In the genomic region with DNA sequence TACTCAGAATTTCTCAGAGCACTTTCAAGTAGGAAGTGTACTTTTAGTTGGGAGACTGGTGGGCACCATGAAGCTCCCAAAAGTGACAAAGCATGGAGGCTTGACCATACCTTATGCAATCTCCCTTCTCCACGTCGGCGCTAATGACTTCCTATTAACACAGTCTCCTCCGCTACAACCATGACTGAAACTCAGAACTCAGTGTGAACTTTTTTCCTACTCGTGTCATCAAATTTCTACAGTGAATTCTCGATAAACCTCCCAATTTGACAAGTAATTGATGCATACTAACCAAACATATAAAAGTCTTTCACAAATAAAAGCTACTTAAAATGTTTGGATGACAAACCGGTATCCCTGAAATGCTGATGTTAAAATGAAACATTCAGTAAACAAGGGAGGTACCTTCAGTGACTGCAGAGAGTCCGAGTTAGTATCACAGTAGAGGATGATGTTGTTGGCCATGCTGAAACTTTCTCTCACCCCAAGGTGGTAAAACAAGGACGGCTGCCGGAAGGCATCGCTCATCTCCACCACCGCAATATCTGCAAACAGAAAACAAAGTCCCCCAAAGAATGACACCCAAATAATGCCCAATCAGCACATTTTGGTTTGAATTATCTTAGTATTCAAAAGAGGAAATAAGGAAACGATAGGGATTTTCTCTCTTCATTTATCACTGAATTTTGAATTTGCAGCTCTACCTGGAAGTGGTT, we compare ENCODE assay signal across 9 cellular contexts.
DNase-seq lines count a peak whose midpoint lies in the region; ATAC-seq and TF ChIP-seq lines count a peak whose summit lies in the region.
"Had no signal": no experiment of that assay in that cellular context is flagged by ENCODE, and none has a peak within 500 bp of the region (broad histone marks: within the 10 kb centered on the region; RNA-seq: fewer than 3 reads in every experiment).

No MANE protein-coding gene starts in this region.

- H3K4me3 ChIP-seq in mucosa of descending colon = no peak overlapping the region
- H3K4me3 ChIP-seq: breast epithelium had no signal

- no peak for DNase-seq in stimulated activated naive CD8-positive, alpha-beta T cell treated with anti-CD3 and anti-CD28 coated beads, Interleukin-15, amount 100 ng/mL, for 72 hours
- DNase-seq in NOMO-1 treated with dmso at 0.1 percent for 144 hours (lab: John Stamatoyannopoulos, UW; ENCODE audit: unreplicated experiment) (peak; percentile 61), mucosa of descending colon (no peak), putamen (ENCODE audit: low spot score) (no peak), Right ventricle myocardium superior (no peak)
- no peak for DNase-seq in activated T-cell treated with anti-CD3 and anti-CD28 coated beads, Interleukin-2, amount 50 U/mL, for 72 hours

- H3K4me1 ChIP-seq in mucosa of descending colon (ENCODE audit: low read depth) = peaks cover 19% of the 10 kb centered on the region
- H3K4me1 ChIP-seq: breast epithelium had no signal

- no peaks in the 10 kb centered on the region for H3K9me3 Mint-ChIP-seq in stimulated activated naive CD8-positive, alpha-beta T cell treated with anti-CD3 and anti-CD28 coated beads, Interleukin-15, Interleukin-2, amounts not matched to agents 100 ng/mL and 50 ng/mL, for 24 hours
- no peaks in the 10 kb centered on the region for H3K9me3 Mint-ChIP-seq in stimulated activated naive CD8-positive, alpha-beta T cell treated with anti-CD3 and anti-CD28 coated beads, Interleukin-15, amount 100 ng/mL, for 72 hours
- H3K9me3 Mint-ChIP-seq in activated T-cell treated with anti-CD3 and anti-CD28 coated beads, Interleukin-2, amount 50 U/mL, for 72 hours = no peaks in the 10 kb centered on the region

- H3K4me3 Mint-ChIP-seq in stimulated activated naive CD8-positive, alpha-beta T cell treated with anti-CD3 and anti-CD28 coated beads, Interleukin-15, Interleukin-2, amounts not matched to agents 100 ng/mL and 50 ng/mL, for 24 hours = peak overlapping the region; percentile 11
- H3K4me3 Mint-ChIP-seq in stimulated activated naive CD8-positive, alpha-beta T cell treated with anti-CD3 and anti-CD28 coated beads, Interleukin-15, amount 100 ng/mL, for 72 hours = no peak overlapping the region
- H3K4me3 Mint-ChIP-seq in activated T-cell treated with anti-CD3 and anti-CD28 coated beads, Interleukin-2, amount 50 U/mL, for 72 hours = peak overlapping the region in 1 of 2 donors; percentile 61

- H3K36me3 Mint-ChIP-seq in stimulated activated naive CD8-positive, alpha-beta T cell treated with anti-CD3 and anti-CD28 coated beads, Interleukin-15, Interleukin-2, amounts not matched to agents 100 ng/mL and 50 ng/mL, for 24 hours (ENCODE audit: low read depth) = peaks cover 13% of the 10 kb centered on the region
- peaks cover 0 to 5% of the 10 kb centered on the region in 2 donors for H3K36me3 Mint-ChIP-seq in activated T-cell treated with anti-CD3 and anti-CD28 coated beads, Interleukin-2, amount 50 U/mL, for 72 hours (ENCODE audit: insufficient read depth in 2 of 2)

- H3K9me3 ChIP-seq in mucosa of descending colon = no peaks in the 10 kb centered on the region

- H3K36me3 ChIP-seq in mucosa of descending colon (ENCODE audit: low read depth) = no peaks in the 10 kb centered on the region
- H3K36me3 ChIP-seq: breast epithelium had no signal

- no peak for ATAC-seq in stimulated activated naive CD8-positive, alpha-beta T cell treated with anti-CD3 and anti-CD28 coated beads, Interleukin-15, amount 100 ng/mL, for 72 hours
- ATAC-seq in HG02763 (IDR thresholded peaks at IDR 0.05; ENCODE audit: unreplicated experiment) (peak; percentile 44), mucosa of descending colon (no peak), Right ventricle myocardium superior (ENCODE audit: poor library complexity) (no peak)
- no peak for ATAC-seq in activated T-cell treated with anti-CD3 and anti-CD28 coated beads, Interleukin-2, amount 50 U/mL, for 72 hours (replicated peaks in 1 of 2)

- no peak for TF ChIP-seq CTCF in mucosa of descending colon (IDR thresholded peaks at IDR 0.05)

- intact Hi-C loops in mucosa of descending colon (cut with DNase I, micrococcal nuclease) (no loop called here), Right ventricle myocardium superior (cut with DNase I) (no loop called here)

- H3K4me1 Mint-ChIP-seq in stimulated activated naive CD8-positive, alpha-beta T cell treated with anti-CD3 and anti-CD28 coated beads, Interleukin-15, Interleukin-2, amounts not matched to agents 100 ng/mL and 50 ng/mL, for 24 hours (ENCODE audit: low read depth) = peaks cover 59% of the 10 kb centered on the region
- peaks cover 44% of the 10 kb centered on the region for H3K4me1 Mint-ChIP-seq in stimulated activated naive CD8-positive, alpha-beta T cell treated with anti-CD3 and anti-CD28 coated beads, Interleukin-15, amount 100 ng/mL, for 72 hours
- peaks cover 38% of the 10 kb centered on the region for H3K4me1 Mint-ChIP-seq in activated T-cell treated with anti-CD3 and anti-CD28 coated beads, Interleukin-2, amount 50 U/mL, for 72 hours (ENCODE audit: low read depth)

- H3K27ac Mint-ChIP-seq in stimulated activated naive CD8-positive, alpha-beta T cell treated with anti-CD3 and anti-CD28 coated beads, Interleukin-15, Interleukin-2, amounts not matched to agents 100 ng/mL and 50 ng/mL, for 24 hours = peak overlapping the region; percentile 2
- H3K27ac Mint-ChIP-seq in stimulated activated naive CD8-positive, alpha-beta T cell treated with anti-CD3 and anti-CD28 coated beads, Interleukin-15, amount 100 ng/mL, for 72 hours = peak overlapping the region in 1 of 2 donors; percentile 49
- H3K27ac Mint-ChIP-seq in activated T-cell treated with anti-CD3 and anti-CD28 coated beads, Interleukin-2, amount 50 U/mL, for 72 hours = no peak overlapping the region

- H3K27me3 Mint-ChIP-seq in stimulated activated naive CD8-positive, alpha-beta T cell treated with anti-CD3 and anti-CD28 coated beads, Interleukin-15, Interleukin-2, amounts not matched to agents 100 ng/mL and 50 ng/mL, for 24 hours = no peaks in the 10 kb centered on the region
- H3K27me3 Mint-ChIP-seq in stimulated activated naive CD8-positive, alpha-beta T cell treated with anti-CD3 and anti-CD28 coated beads, Interleukin-15, amount 100 ng/mL, for 72 hours = no peaks in the 10 kb centered on the region
- no peaks in the 10 kb centered on the region for H3K27me3 Mint-ChIP-seq in activated T-cell treated with anti-CD3 and anti-CD28 coated beads, Interleukin-2, amount 50 U/mL, for 72 hours (ENCODE audit: low read depth)
